In the genomic region with DNA sequence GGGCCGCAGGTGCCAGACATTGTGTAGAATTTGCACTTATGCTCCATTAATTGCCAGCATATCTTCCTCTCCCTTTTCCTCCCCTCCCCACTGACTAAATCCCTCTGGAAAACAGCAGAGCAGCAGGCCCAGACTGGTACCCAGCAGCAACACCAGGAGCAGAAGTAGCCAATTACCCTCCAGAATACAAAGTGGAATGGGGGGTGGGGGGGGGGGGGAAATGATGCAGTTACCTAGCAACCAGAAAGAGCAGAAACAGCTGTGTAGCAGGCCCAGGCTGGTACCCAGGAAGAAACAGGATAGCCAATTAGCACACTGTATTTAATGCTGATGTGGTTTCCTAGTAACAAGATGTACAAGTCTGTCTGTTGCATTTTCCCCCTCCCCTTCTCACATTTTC, we compare ENCODE assay signal across 11 cellular contexts.
DNase-seq lines count a peak whose midpoint lies in the region; ATAC-seq and TF ChIP-seq lines count a peak whose summit lies in the region.
"Had no signal": no experiment of that assay in that cellular context is flagged by ENCODE, and none has a peak within 500 bp of the region (broad histone marks: within the 10 kb centered on the region; RNA-seq: fewer than 3 reads in every experiment).

No MANE protein-coding gene starts in this region.

- no peak overlapping the region for H3K27ac ChIP-seq in RWPE2 (ENCODE audit: poor library complexity, severe bottlenecking)
- H3K27ac ChIP-seq in layer of hippocampus (ENCODE audit: low read depth, low read length): peak overlapping the region; percentile 85
- H3K27ac ChIP-seq: ascending aorta had no signal

- DNase-seq in Ammon's horn (ENCODE audit: low spot score) (peak; percentile 89), NCI-H1417 (lab: John Stamatoyannopoulos, UW) (peak; percentile 21 to 98 (median 91)), RWPE2 (ENCODE audit: low spot score) (no peak), GM19240 (ENCODE audit: insufficient read length, low spot score) (no peak), GM13977 (ENCODE audit: low spot score) (no peak)
- DNase-seq: mammary epithelial cell had no signal

- H3K9me3 ChIP-seq in RWPE2 (ENCODE audit: severe bottlenecking): no peaks in the 10 kb centered on the region
- H3K9me3 ChIP-seq: ascending aorta had no signal

- no peaks in the 10 kb centered on the region for H3K4me1 ChIP-seq in RWPE2 (ENCODE audit: insufficient read depth, poor library complexity, severe bottlenecking)

- no peak overlapping the region for H3K4me3 ChIP-seq in RWPE2 (ENCODE audit: severe bottlenecking)
- H3K4me3 ChIP-seq: ascending aorta, smooth muscle cell had no signal

- H3K27me3 ChIP-seq in RWPE2 (ENCODE audit: insufficient read depth, poor library complexity, severe bottlenecking) (no peaks in the 10 kb centered on the region), layer of hippocampus (ENCODE audit: control insufficient read depth, insufficient read depth, low read length) (no peaks in the 10 kb centered on the region)
- H3K27me3 ChIP-seq: ascending aorta had no signal

- in situ Hi-C loops in GM13977 (cut with MboI; ENCODE audit: low pct_unique_long_range_greater_than_20kb, low sequenced_read_pairs, unreplicated experiment): no loop called here

- H3K36me3 ChIP-seq in RWPE2 (ENCODE audit: low read depth): peaks cover 99% of the 10 kb centered on the region

- ATAC-seq in RWPE2 (ENCODE audit: low read depth) (peak; percentile 43; the same call in 2 of the 3 replicates), GM18519 (IDR thresholded peaks at IDR 0.05; ENCODE audit: low FRiP score, unreplicated experiment) (no peak), GM19324 (IDR thresholded peaks at IDR 0.05; ENCODE audit: low FRiP score, unreplicated experiment) (no peak)

- TF ChIP-seq CTCF in RWPE2 (IDR thresholded peaks at IDR 0.05; ENCODE audit: poor library complexity, severe bottlenecking) (no peak), GM13977 (IDR thresholded peaks at IDR 0.05; ENCODE audit: extremely low read depth, insufficient read depth, missing control alignments) (no peak)

Comparison
In these comparisons a context has a peak if more than half of its experiments do, and no peak if none do; other contexts are left out.
1. DNase-seq: peak in Ammon's horn (single experiment) and NCI-H1417 (3 of 3); none in RWPE2 (single experiment), GM19240 (single experiment) and GM13977 (single experiment).